Comparison of ENCODE assay signal across 9 cellular contexts in the genomic region with DNA sequence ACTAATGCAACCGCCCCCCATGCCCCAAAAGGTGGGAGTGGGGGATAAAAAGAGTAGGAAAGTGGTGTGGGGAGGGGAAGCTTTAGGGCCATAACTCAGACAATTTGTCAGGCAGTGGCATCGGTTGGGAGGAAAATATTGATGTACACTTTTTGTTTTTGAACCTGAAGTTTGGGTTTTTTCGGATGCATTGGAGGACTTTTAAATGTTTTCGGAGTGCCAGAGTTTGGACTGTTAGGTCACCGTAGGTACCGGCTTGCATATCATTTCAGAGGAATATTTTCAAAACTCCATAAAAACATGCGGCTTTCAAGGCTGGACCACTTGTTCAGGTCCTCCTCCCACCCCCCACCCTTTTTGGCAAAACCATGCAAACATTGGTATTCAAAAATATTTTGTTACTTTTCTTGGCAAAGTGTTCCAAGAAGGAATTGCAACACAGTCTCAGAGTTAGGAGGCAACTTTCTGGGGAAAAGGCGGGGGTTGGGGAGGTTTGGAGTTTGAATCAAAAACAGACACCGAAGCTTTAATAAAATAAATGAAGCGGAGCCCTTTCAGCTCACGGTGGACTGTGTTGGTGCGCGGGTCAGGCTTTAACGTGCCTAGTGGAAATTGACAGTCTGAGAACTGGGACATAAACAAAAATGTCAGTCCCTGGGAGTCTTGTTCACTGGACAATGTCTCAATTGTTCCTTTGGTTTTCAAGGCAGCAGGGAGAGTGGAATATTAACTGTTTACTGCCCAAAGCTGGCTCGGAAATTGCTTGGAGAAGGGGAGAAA.
A peak's percentile ranks its signal among the peaks of the same experiment; 100 is the strongest.
DNase-seq lines count a peak whose midpoint lies in the region; ATAC-seq, FAIRE-seq and TF ChIP-seq lines count a peak whose summit lies in the region.
"Had no signal": no experiment of that assay in that cellular context is flagged by ENCODE, and none has a peak within 500 bp of the region (broad histone marks: within the 10 kb centered on the region; RNA-seq: fewer than 3 reads in every experiment).

No MANE protein-coding gene starts in this region.

- no peak for FAIRE-seq in H1 (lab: Jason Lieb, UNC)

- no peak overlapping the region for H3K27ac Mint-ChIP-seq in naive thymus-derived CD4-positive, alpha-beta T cell

- no peak for ATAC-seq in naive thymus-derived CD4-positive, alpha-beta T cell

- H3K36me3 ChIP-seq in MG63 (no peaks in the 10 kb centered on the region), H1 (ENCODE audit: control insufficient read depth in 2 of 4, insufficient read depth in 4 of 4, low read length in 3 of 4) (0 out of 8 replicates have a peak, but pooled peaks cover 0 to 5% (median 0%) of the 10 kb centered on the region in 4 experiments), transverse colon (no peaks in the 10 kb centered on the region)
- no peaks in the 10 kb centered on the region for H3K36me3 ChIP-seq in naive thymus-derived CD4-positive, alpha-beta T cell (ENCODE audit: control insufficient read depth in 2 of 3, insufficient read depth in 3 of 3, low read length in 3 of 3)

- DNase-seq in MG63 (peak; percentile 57), H1 (ENCODE audit: low read depth in 1 of 2, low spot score in 2 of 2) (no peak), medulla oblongata (ENCODE audit: extremely low spot score) (peak; percentile 90), transverse colon (no peak), A172 (ENCODE audit: low spot score) (no peak), RPMI8226 (no peak), NCI-H2029 treated with DMSO at 0.1 percent for 48 hours (lab: John Stamatoyannopoulos, UW) (no peak)
- DNase-seq in naive thymus-derived CD4-positive, alpha-beta T cell, result no peak

- peaks cover 0 to 10% (median 2%) of the 10 kb centered on the region in 5 donors for H3K27me3 Mint-ChIP-seq in naive thymus-derived CD4-positive, alpha-beta T cell

- H2BK20ac ChIP-seq in H1 (ENCODE audit: low read length), result no peak overlapping the region

- peaks cover 11 to 12% of the 10 kb centered on the region in 2 experiments for H4K20me1 ChIP-seq in H1 (replicated peaks in 1 of 2; ENCODE audit: control insufficient read depth in 1 of 2, insufficient read depth in 2 of 2, low read length in 2 of 2)

- H3K23ac ChIP-seq in H1 (ENCODE audit: insufficient read length), result no peak overlapping the region

- H4K91ac ChIP-seq in H1 (replicated peaks; ENCODE audit: insufficient read length, low read length), result no peak overlapping the region

- 0 out of 2 replicates have a peak overlapping the region, but pooled peaks have one; percentile 18 for H2BK12ac ChIP-seq in H1 (ENCODE audit: low read depth, low read length)

- no peak overlapping the region for H3K4ac ChIP-seq in H1 (replicated peaks; ENCODE audit: insufficient read length, low read depth, low read length)

- H3K4me2 ChIP-seq in H1 (ENCODE audit: insufficient read depth in 1 of 2, low read depth in 2 of 2, low read length in 2 of 2), result peak overlapping the region; percentile 32 to 38; a peak in 3 of 4 replicates

- peak overlapping the region; percentile 13 for H3K4me3 ChIP-seq in MG63
- H3K4me3 ChIP-seq in H1 (ENCODE audit: extremely low read depth in 1 of 4, insufficient read depth in 2 of 4, low read depth in 3 of 4, low read length in 4 of 4), result no peak overlapping the region
- H3K4me3 ChIP-seq in transverse colon, result peak overlapping the region in 2 of 4 donors; percentile 1 to 18
- no peak overlapping the region for H3K4me3 ChIP-seq in naive thymus-derived CD4-positive, alpha-beta T cell (ENCODE audit: low read length)

- H2BK5ac ChIP-seq in H1 (ENCODE audit: low read depth, low read length), result peak overlapping the region; percentile 54; the same call in 1 of the 2 replicates

- H3K27ac ChIP-seq in H1 (ENCODE audit: low read depth, low read length) (no peak overlapping the region), transverse colon (peak overlapping the region; percentile 81 to 86 (median 84))
- H3K27ac ChIP-seq in naive thymus-derived CD4-positive, alpha-beta T cell (ENCODE audit: low read depth, low read length), result no peak overlapping the region
- H3K27ac ChIP-seq: epithelial cell of prostate had no signal

- no peak overlapping the region for H2AFZ ChIP-seq in H1 (ENCODE audit: low read length)

- H3K4me3 Mint-ChIP-seq in naive thymus-derived CD4-positive, alpha-beta T cell, result no peak overlapping the region

- CTCF ChIA-PET in H1 (lab: Charles Lee; ENCODE audit: partially characterized antibody), result interaction anchor here (1.0 to 3.0 kb wide), 6 partner anchors 10 to 326 kb away, joined by 3 to 13 read pairs (median 4); no protein-coding TSS in a partner anchor
- CTCF ChIA-PET in naive thymus-derived CD4-positive, alpha-beta T cell (lab: Charles Lee), result no interaction called here

- TF ChIP-seq RAD21 in H1 (IDR thresholded peaks at IDR 0.05 in 1 of 2, conservative IDR thresholded peaks at IDR 0.05 in 1 of 2; ENCODE audit: low read depth in 2 of 2, low read length in 2 of 2), result no peak

- H3K36me3 Mint-ChIP-seq in naive thymus-derived CD4-positive, alpha-beta T cell, result no peaks in the 10 kb centered on the region

- in situ Hi-C loops in transverse colon (cut with MboI; ENCODE audit: low pct_ligation_motif_present in 1 of 4, low pct_unique_long_range_greater_than_20kb in 1 of 4, low sequenced_read_pairs in 3 of 4), result no loop called here

- POLR2A ChIA-PET in H1 (lab: Charles Lee; ENCODE audit: partially characterized antibody), result interaction anchor here (0.6 to 1.7 kb wide), 5 partner anchors 8 to 299 kb away, joined by 3 to 5 read pairs (median 3); no protein-coding TSS in a partner anchor
- POLR2A ChIA-PET in naive thymus-derived CD4-positive, alpha-beta T cell (lab: Charles Lee), result no interaction called here

- H3K18ac ChIP-seq in H1 (ENCODE audit: extremely low read depth, low read length), result no peak overlapping the region

- H3K79me2 ChIP-seq in H1 (ENCODE audit: control insufficient read depth in 1 of 2, insufficient read depth in 2 of 2, low read length in 2 of 2), result peaks cover 7 to 100% of the 10 kb centered on the region in 2 experiments; a peak in 3 of 4 replicates

- no peaks in the 10 kb centered on the region for H3K9me3 Mint-ChIP-seq in naive thymus-derived CD4-positive, alpha-beta T cell

- TF ChIP-seq POLR2A in H1 (IDR thresholded peaks at IDR 0.05; ENCODE audit: control extremely low read depth in 1 of 2, low read depth in 2 of 2, low read length in 2 of 2) (no peak), transverse colon (IDR thresholded peaks at IDR 0.05) (no peak)

- no peaks in the 10 kb centered on the region for H3K9me3 ChIP-seq in MG63
- no peaks in the 10 kb centered on the region for H3K9me3 ChIP-seq in H1 (ENCODE audit: insufficient read depth in 2 of 2, low read depth in 1 of 2, low read length in 1 of 2)
- no peaks in the 10 kb centered on the region for H3K9me3 ChIP-seq in transverse colon
- H3K9me3 ChIP-seq in naive thymus-derived CD4-positive, alpha-beta T cell (ENCODE audit: control insufficient read depth in 2 of 3, low read length in 3 of 3), result no peaks in the 10 kb centered on the region

- H3K4me1 Mint-ChIP-seq in naive thymus-derived CD4-positive, alpha-beta T cell, result peaks cover 0 to 8% (median 2%) of the 10 kb centered on the region in 7 donors

- H3K14ac ChIP-seq in H1 (ENCODE audit: insufficient read length), result no peak overlapping the region

- intact Hi-C loops in transverse colon (cut with DNase I; ENCODE audit: low total_unique reads), result no loop called here
- intact Hi-C loops in naive thymus-derived CD4-positive, alpha-beta T cell (cut with micrococcal nuclease), result no loop called here

- no peak for TF ChIP-seq CTCF in H1 (IDR thresholded peaks at IDR 0.05; ENCODE audit: control extremely low read depth in 1 of 3, insufficient read depth in 1 of 3, low read depth in 1 of 3, low read length in 3 of 3)
- TF ChIP-seq CTCF in transverse colon (IDR thresholded peaks at IDR 0.05), result no peak

- no peak overlapping the region for H2AK5ac ChIP-seq in H1 (ENCODE audit: low read depth, low read length)

- no peaks in the 10 kb centered on the region; the same call in 1 of the 2 replicates for H3K23me2 ChIP-seq in H1 (ENCODE audit: low read depth, low read length)

- no peak overlapping the region for H2BK15ac ChIP-seq in H1 (ENCODE audit: low read length)

- WGBS in H1 (ENCODE audit: extremely low coverage in 1 of 2, insufficient coverage in 1 of 2, insufficient read length in 1 of 2, insufficient replicate concordance in 2 of 2, low coverage in 1 of 2, low lambda C conversion rate in 2 of 2, missing lambda C conversion rate in 1 of 2), 2 experiments, result 72% methylated on average over 15 of the region's 15 CpGs; no CpG with 5 or more reads in 1 of the 2 experiments
- 13 to 29% methylated on average over 11 to 15 of the region's 15 CpGs for WGBS in transverse colon (ENCODE audit: low coverage in 1 of 2), 2 donors

- no peak overlapping the region for H4K5ac ChIP-seq in H1 (ENCODE audit: insufficient read length, low read depth, low read length)

- H3K56ac ChIP-seq in H1 (replicated peaks; ENCODE audit: insufficient read length, low read depth, low read length), result no peak overlapping the region

- peaks cover 14% of the 10 kb centered on the region; the same call in 1 of the 2 replicates for H3K79me1 ChIP-seq in H1 (ENCODE audit: low read depth, low read length)

- H3K9ac ChIP-seq in H1 (replicated peaks in 1 of 4; ENCODE audit: extremely low read depth in 1 of 4, low read depth in 3 of 4, low read length in 3 of 4), result no peak overlapping the region; a peak in 2 of 7 replicates

- no peak overlapping the region for H2BK120ac ChIP-seq in H1 (replicated peaks; ENCODE audit: low read depth, low read length)

- H4K8ac ChIP-seq in H1 (ENCODE audit: extremely low read depth, insufficient read depth, low read length), result no peak overlapping the region

- TF ChIP-seq EP300 in H1 (IDR thresholded peaks at IDR 0.05; ENCODE audit: borderline replicate concordance in 1 of 2, low read depth in 2 of 2, low read length in 2 of 2) (no peak), transverse colon (IDR thresholded peaks at IDR 0.05; ENCODE audit: low read depth) (no peak)

- peaks cover 11 to 58% (median 43%) of the 10 kb centered on the region in 4 experiments for H3K4me1 ChIP-seq in H1 (replicated peaks in 1 of 4; ENCODE audit: control insufficient read depth in 3 of 4, insufficient read depth in 4 of 4, low read length in 3 of 4)
- peaks cover 40 to 76% (median 44%) of the 10 kb centered on the region in 4 donors for H3K4me1 ChIP-seq in transverse colon
- peaks cover 0 to 15% of the 10 kb centered on the region in 2 donors for H3K4me1 ChIP-seq in naive thymus-derived CD4-positive, alpha-beta T cell (ENCODE audit: control insufficient read depth in 2 of 2, insufficient read depth in 2 of 2, low read length in 2 of 2)

- no peaks in the 10 kb centered on the region for H3K27me3 ChIP-seq in MG63
- no peaks in the 10 kb centered on the region for H3K27me3 ChIP-seq in H1 (replicated peaks in 1 of 4; ENCODE audit: control insufficient read depth in 3 of 4, extremely low read depth in 1 of 4, insufficient read depth in 3 of 4, low read length in 3 of 4)
- no peaks in the 10 kb centered on the region for H3K27me3 ChIP-seq in transverse colon
- no peaks in the 10 kb centered on the region for H3K27me3 ChIP-seq in naive thymus-derived CD4-positive, alpha-beta T cell (ENCODE audit: control insufficient read depth in 2 of 2, insufficient read depth in 2 of 2, low read length in 2 of 2)

TF ChIP-seq in H1, 55 proteins besides CTCF, POLR2A, EP300 and RAD21 (continues in another document):
- no peak for TF ChIP-seq NRF1 (IDR thresholded peaks at IDR 0.05; ENCODE audit: low read depth, low read length)
- no peak for TF ChIP-seq CBX5 (IDR thresholded peaks at IDR 0.05; ENCODE audit: low read depth, low read length)
- no peak for TF ChIP-seq KDM4A (IDR thresholded peaks at IDR 0.05; ENCODE audit: low read depth, low read length, severe bottlenecking)

Comparison
In these comparisons a context has a peak if more than half of its experiments do, and no peak if none do; other contexts are left out.
1. DNase-seq: peak in MG63 (single experiment) and medulla oblongata (single experiment); none in H1 (0 of 2), transverse colon (single experiment), A172 (single experiment), naive thymus-derived CD4-positive, alpha-beta T cell (0 of 9), RPMI8226 (single experiment) and NCI-H2029 treated with DMSO at 0.1 percent for 48 hours (single experiment).
2. H3K27ac ChIP-seq: peak in transverse colon (4 of 4); none in H1 (single experiment) and naive thymus-derived CD4-positive, alpha-beta T cell (single experiment).